18 cellular contexts compared by ENCODE assay signal in the genomic region with DNA sequence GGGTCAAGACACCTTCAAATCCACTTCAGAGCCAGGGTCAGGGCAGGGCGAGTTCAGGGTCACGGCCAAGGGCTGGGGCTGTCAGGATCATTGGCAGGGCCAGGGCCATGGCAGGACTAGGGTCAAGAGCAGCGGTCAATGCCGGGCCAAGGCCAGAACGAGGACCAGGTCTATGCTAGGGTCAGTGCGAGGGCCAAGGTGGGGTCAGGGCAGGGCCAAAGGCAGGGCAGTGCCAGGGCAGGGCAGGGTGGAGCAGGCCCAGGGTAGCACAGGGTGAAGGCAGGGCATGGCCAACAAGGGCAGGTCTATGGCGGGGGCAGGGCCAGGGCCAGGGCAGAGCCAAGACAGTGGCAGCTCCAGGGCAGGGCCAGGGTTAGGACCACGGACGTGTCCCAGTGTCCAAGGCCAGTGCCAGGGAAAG.
"Had no signal": no experiment of that assay in that cellular context is flagged by ENCODE, and none has a peak within 500 bp of the region (broad histone marks: within the 10 kb centered on the region; RNA-seq: fewer than 3 reads in every experiment).

No MANE protein-coding gene starts in this region.

- H3K27ac Mint-ChIP-seq: activated CD8-positive, alpha-beta memory T cell treated with anti-CD3 and anti-CD28 coated beads, Interleukin-2, amount 10 ng/mL, durations not matched to agents 7 days and 5 days; activated T-helper 17 cell treated with anti-CD3 and anti-CD28 coated beads, Interleukin-2, amount 50 U/mL, for 72 hours; T-helper 1 cell treated with Interleukin-12 subunit alpha and Interleukin-12 subunit beta and Interleukin-4 antibody, amounts not matched to agents 30 μg/mL and 1 μg/mL, for 36 hours had no signal

- H2AFZ ChIP-seq: parathyroid adenoma had no signal

- H3K4me3 ChIP-seq: heart right ventricle, left ventricle myocardium inferior, stomach, testis, upper lobe of left lung had no signal

- H3K4me1 Mint-ChIP-seq: activated CD8-positive, alpha-beta memory T cell treated with anti-CD3 and anti-CD28 coated beads, Interleukin-2, amount 10 ng/mL, durations not matched to agents 7 days and 5 days; activated T-helper 17 cell treated with anti-CD3 and anti-CD28 coated beads, Interleukin-2, amount 50 U/mL, for 72 hours; brain had no signal

- H3K9ac ChIP-seq: parathyroid adenoma had no signal

- H3K9me3 Mint-ChIP-seq: activated T-helper 17 cell treated with anti-CD3 and anti-CD28 coated beads, Interleukin-2, amount 50 U/mL, for 72 hours; natural killer cell; T-helper 1 cell treated with Interleukin-12 subunit alpha and Interleukin-12 subunit beta and Interleukin-4 antibody, amounts not matched to agents 30 μg/mL and 1 μg/mL, for 36 hours had no signal

- H3K36me3 ChIP-seq: heart right ventricle, left ventricle myocardium inferior, stomach, upper lobe of left lung had no signal

- DNase-seq: activated CD4-positive, alpha-beta T cell treated with anti-CD3 and anti-CD28 coated beads for 1 hour; activated CD4-positive, alpha-beta T cell treated with anti-CD3 and anti-CD28 coated beads, Interleukin-2, amount 50 U/mL, for 4 hours; activated CD8-positive, alpha-beta memory T cell treated with anti-CD3 and anti-CD28 coated beads, Interleukin-2, amount 10 ng/mL, durations not matched to agents 7 days and 5 days; activated naive CD4-positive, alpha-beta T cell; activated T-cell treated with anti-CD3 and anti-CD28 coated beads, Interleukin-2, amount 50 U/mL, for 1 hour; caudate nucleus; kidney glomerular epithelial cell; left ventricle myocardium inferior; natural killer cell; stomach; testis had no signal

- H3K4me3 Mint-ChIP-seq: activated CD8-positive, alpha-beta memory T cell treated with anti-CD3 and anti-CD28 coated beads, Interleukin-2, amount 10 ng/mL, durations not matched to agents 7 days and 5 days; activated T-helper 17 cell treated with anti-CD3 and anti-CD28 coated beads, Interleukin-2, amount 50 U/mL, for 72 hours; brain; natural killer cell; T-helper 1 cell treated with Interleukin-12 subunit alpha and Interleukin-12 subunit beta and Interleukin-4 antibody, amounts not matched to agents 30 μg/mL and 1 μg/mL, for 36 hours had no signal

- H3K27me3 Mint-ChIP-seq: activated CD8-positive, alpha-beta memory T cell treated with anti-CD3 and anti-CD28 coated beads, Interleukin-2, amount 10 ng/mL, durations not matched to agents 7 days and 5 days; activated T-helper 17 cell treated with anti-CD3 and anti-CD28 coated beads, Interleukin-2, amount 50 U/mL, for 72 hours had no signal

- H3K36me3 Mint-ChIP-seq: natural killer cell had no signal

- H3K4me1 ChIP-seq: heart right ventricle, left ventricle myocardium inferior, parathyroid adenoma, stomach, testis, upper lobe of left lung had no signal

- H3K27me3 ChIP-seq: heart right ventricle, stomach, testis, upper lobe of left lung had no signal

- H3K27ac ChIP-seq: heart right ventricle, left ventricle myocardium inferior, parathyroid adenoma, stomach, testis, upper lobe of left lung, VCaP had no signal

- H3K79me2 ChIP-seq: parathyroid adenoma had no signal

- ATAC-seq: activated CD8-positive, alpha-beta memory T cell treated with anti-CD3 and anti-CD28 coated beads, Interleukin-2, amount 10 ng/mL, durations not matched to agents 7 days and 5 days; activated T-helper 17 cell treated with anti-CD3 and anti-CD28 coated beads, Interleukin-2, amount 50 U/mL, for 72 hours; natural killer cell had no signal

- H3K9me3 ChIP-seq: heart right ventricle, left ventricle myocardium inferior, testis, upper lobe of left lung had no signal
